Comparison of ENCODE assay signal across 23 cellular contexts in genomic region chr4:184094532-184095192, GRCh38.
"Had no signal": no experiment of that assay in that cellular context is flagged by ENCODE, and none has a peak within 500 bp of the region (broad histone marks: within the 10 kb centered on the region; RNA-seq: fewer than 3 reads in every experiment).

No MANE protein-coding gene starts in this region.

- H3K36me3 Mint-ChIP-seq: activated naive CD4-positive, alpha-beta T cell treated with anti-CD3 and anti-CD28 coated beads, Interleukin-2, amount 10 ng/mL, durations not matched to agents 7 days and 5 days; activated naive CD8-positive, alpha-beta T cell treated with anti-CD3 and anti-CD28 coated beads for 36 hours; IgD-negative memory B cell had no signal

- H3K4me1 ChIP-seq: SJCRH30 had no signal

- H3K9me3 ChIP-seq: SJCRH30 had no signal

- H3K27ac ChIP-seq: SJCRH30 had no signal

- DNase-seq: activated CD4-positive, alpha-beta T cell treated with anti-CD3 and anti-CD28 coated beads, Interleukin-2, amount 10 ng/mL, durations not matched to agents 7 days and 5 days; activated CD4-positive, CD25-positive, alpha-beta regulatory T cell; activated CD8-positive, alpha-beta memory T cell treated with anti-CD3 and anti-CD28 coated beads, Interleukin-2, amount 50 U/mL, for 4 hours; activated CD8-positive, alpha-beta T cell treated with anti-CD3 and anti-CD28 coated beads for 36 hours; activated gamma-delta T cell treated with Interleukin-2 at 50 U/mL for 16 hours; activated naive CD4-positive, alpha-beta T cell treated with anti-CD3 and anti-CD28 coated beads, Interleukin-2, amount 10 ng/mL, durations not matched to agents 7 days and 5 days; activated naive CD8-positive, alpha-beta T cell treated with anti-CD3 and anti-CD28 coated beads for 36 hours; activated T-cell treated with anti-CD3 and anti-CD28 coated beads, Interleukin-2, amount 50 U/mL, for 72 hours; cerebellar nuclear complex; KG1; NCI-H1048; NCI-H2029; NCI-H2107; NCI-H446 treated with DMSO at 0.1 percent for 48 hours; NCI-H524 treated with DMSO at 0.1 percent for 48 hours; NCI-H748 treated with DMSO at 0.1 percent for 48 hours; RPMI8226; SJCRH30 had no signal

- ATAC-seq: activated CD8-positive, alpha-beta T cell treated with anti-CD3 and anti-CD28 coated beads for 36 hours; activated T-cell treated with anti-CD3 and anti-CD28 coated beads, Interleukin-2, amount 50 U/mL, for 72 hours; Panc1; Right ventricle myocardium inferior had no signal

- H3K4me3 ChIP-seq: SJCRH30 had no signal

- H3K4me3 Mint-ChIP-seq: activated CD4-positive, alpha-beta T cell treated with anti-CD3 and anti-CD28 coated beads, Interleukin-2, amount 10 ng/mL, durations not matched to agents 7 days and 5 days; activated CD8-positive, alpha-beta T cell treated with anti-CD3 and anti-CD28 coated beads for 36 hours; activated naive CD4-positive, alpha-beta T cell treated with anti-CD3 and anti-CD28 coated beads, Interleukin-2, amount 10 ng/mL, durations not matched to agents 7 days and 5 days; activated naive CD8-positive, alpha-beta T cell treated with anti-CD3 and anti-CD28 coated beads for 36 hours; activated T-cell treated with anti-CD3 and anti-CD28 coated beads, Interleukin-2, amount 50 U/mL, for 72 hours; IgD-negative memory B cell; T-helper 1 cell treated with Interleukin-12 subunit alpha and Interleukin-12 subunit beta and Interleukin-4 antibody, amounts not matched to agents 30 μg/mL and 1 μg/mL, for 36 hours had no signal

- H3K27me3 ChIP-seq: SJCRH30 had no signal

- H3K9me3 Mint-ChIP-seq: activated CD4-positive, alpha-beta T cell treated with anti-CD3 and anti-CD28 coated beads, Interleukin-2, amount 10 ng/mL, durations not matched to agents 7 days and 5 days; activated CD8-positive, alpha-beta T cell treated with anti-CD3 and anti-CD28 coated beads for 36 hours; activated naive CD4-positive, alpha-beta T cell treated with anti-CD3 and anti-CD28 coated beads, Interleukin-2, amount 10 ng/mL, durations not matched to agents 7 days and 5 days; activated naive CD8-positive, alpha-beta T cell treated with anti-CD3 and anti-CD28 coated beads for 36 hours; activated T-cell treated with anti-CD3 and anti-CD28 coated beads, Interleukin-2, amount 50 U/mL, for 72 hours; activated T-helper 2 cell treated with anti-CD3 and anti-CD28 coated beads, Interferon-gamma antibody, Interleukin-2, Interleukin-4, amounts not matched to agents 10 μg/mL and 5 μg/mL and 100 μg/mL, durations not matched to agents 14 hours and 24 hours and 36 hours; IgD-negative memory B cell; T-helper 1 cell treated with Interleukin-12 subunit alpha and Interleukin-12 subunit beta and Interleukin-4 antibody, amounts not matched to agents 30 μg/mL and 1 μg/mL, for 36 hours had no signal

- H3K36me3 ChIP-seq: SJCRH30 had no signal

- H3K27ac Mint-ChIP-seq: activated CD4-positive, alpha-beta T cell treated with anti-CD3 and anti-CD28 coated beads, Interleukin-2, amount 10 ng/mL, durations not matched to agents 7 days and 5 days; activated CD8-positive, alpha-beta T cell treated with anti-CD3 and anti-CD28 coated beads for 36 hours; activated naive CD4-positive, alpha-beta T cell treated with anti-CD3 and anti-CD28 coated beads, Interleukin-2, amount 10 ng/mL, durations not matched to agents 7 days and 5 days; activated naive CD8-positive, alpha-beta T cell treated with anti-CD3 and anti-CD28 coated beads for 36 hours; activated T-cell treated with anti-CD3 and anti-CD28 coated beads, Interleukin-2, amount 50 U/mL, for 72 hours; activated T-helper 2 cell treated with anti-CD3 and anti-CD28 coated beads, Interferon-gamma antibody, Interleukin-2, Interleukin-4, amounts not matched to agents 10 μg/mL and 5 μg/mL and 100 μg/mL, durations not matched to agents 14 hours and 24 hours and 36 hours; IgD-negative memory B cell; T-helper 1 cell treated with Interleukin-12 subunit alpha and Interleukin-12 subunit beta and Interleukin-4 antibody, amounts not matched to agents 30 μg/mL and 1 μg/mL, for 36 hours had no signal
